ENCODE assay signal across 8 cellular contexts in genomic region chr21:44869860-44870747, GRCh38. TPM values are rescaled to one million over a fixed set of nuclear protein-coding genes. Genes with fewer than 3 reads are reported as not detected.
A peak's percentile ranks its signal among the peaks of the same experiment; 100 is the strongest.
DNase-seq lines count a peak whose midpoint lies in the region; ATAC-seq, FAIRE-seq and TF ChIP-seq lines count a peak whose summit lies in the region.

No MANE protein-coding gene starts in this region.

- H3K4me3 ChIP-seq in A549 (peak overlapping the region; percentile 86), testis (no peak overlapping the region), WERI-Rb-1 (ENCODE audit: low read depth, low read length) (no peak overlapping the region)

- H3K4me2 ChIP-seq in A549 = peak overlapping the region; percentile 99

- H3K36me3 ChIP-seq in testis (ENCODE audit: low read depth, missing control alignments) = no peaks in the 10 kb centered on the region
- peaks cover 59% of the 10 kb centered on the region for H3K36me3 ChIP-seq in WERI-Rb-1

- H3K9me3 ChIP-seq in A549 (no peaks in the 10 kb centered on the region), testis (no peaks in the 10 kb centered on the region), WERI-Rb-1 (ENCODE audit: severe bottlenecking) (no peaks in the 10 kb centered on the region)

- WGBS in A549 (ENCODE audit: missing lambda C conversion rate) = 5% methylated on average over 17 of the region's 17 CpGs
- 54 to 65% methylated on average over 17 of the region's 17 CpGs for WGBS in testis, 2 donors

- POLR2A ChIA-PET in A549 (lab: Yijun Ruan, JAX) = interaction anchor here (0.5 kb wide), 1 partner anchor 35 kb away, joined by 4 read pairs; no protein-coding TSS in a partner anchor

- peak; percentile 60 to 85 for DNase-seq in A549 (ENCODE audit: low read depth in 1 of 2, low spot score in 1 of 2)
- DNase-seq in HTR-8/SVneo (ENCODE audit: insufficient read length, low spot score) = peak; percentile 86
- peak; percentile 97 for DNase-seq in astrocyte of the hippocampus (ENCODE audit: low read depth, low spot score)
- peak; percentile 98 for DNase-seq in iris pigment epithelial cell (ENCODE audit: low read depth)
- peak; percentile 44 for DNase-seq in testis
- DNase-seq in WERI-Rb-1 = no peak
- DNase-seq in NCI-H345 treated with DMSO at 0.1 percent for 48 hours (lab: John Stamatoyannopoulos, UW; ENCODE audit: unreplicated experiment) = no peak

- H3K27ac ChIP-seq in A549 (peak overlapping the region; percentile 92 to 97), testis (peak overlapping the region; percentile 63 to 98), WERI-Rb-1 (no peak overlapping the region)

- FAIRE-seq in A549 (lab: Jason Lieb, UNC) (no peak), HTR-8/SVneo (lab: Jason Lieb, UNC) (no peak)

- TF ChIP-seq POLR2A in A549 (IDR thresholded peaks at IDR 0.05; ENCODE audit: low read length) = no peak
- no peak for TF ChIP-seq POLR2A in testis (IDR thresholded peaks at IDR 0.05)

- H3K27me3 ChIP-seq in testis (no peaks in the 10 kb centered on the region), WERI-Rb-1 (ENCODE audit: insufficient read depth, low read depth, severe bottlenecking) (no peaks in the 10 kb centered on the region)

- TF ChIP-seq EP300 in A549 (IDR thresholded peaks at IDR 0.05) = no peak

- H3K4me1 ChIP-seq in A549 (peaks cover 67% of the 10 kb centered on the region), testis (peaks cover 34% of the 10 kb centered on the region)

- ATAC-seq in A549 = peak; percentile 69 to 83
- no peak for ATAC-seq in HG03342 (IDR thresholded peaks at IDR 0.05; ENCODE audit: unreplicated experiment)

- TF ChIP-seq RAD21 in A549 (conservative IDR thresholded peaks at IDR 0.05 in 1 of 2, IDR thresholded peaks at IDR 0.05 in 1 of 2) = no peak

- intact Hi-C loops in testis (cut with DNase I; ENCODE audit: low total_unique reads) = loop anchor here (5.0 kb wide), 2 partner anchors 53 to 68 kb away; partner anchors contain the start of genes SUMO3 and UBE2G2

- CTCF ChIA-PET in A549 (lab: Yijun Ruan, JAX) = interaction anchor here (0.9 kb wide), 1 partner anchor 42 kb away, joined by 3 read pairs; no protein-coding TSS in a partner anchor

- TF ChIP-seq CTCF in A549 (IDR thresholded peaks at IDR 0.05) (no peak), testis (IDR thresholded peaks at IDR 0.05) (no peak), WERI-Rb-1 (IDR thresholded peaks at IDR 0.05; ENCODE audit: low read depth, low read length) (no peak)

TF ChIP-seq in A549, 52 proteins besides CTCF, POLR2A, EP300 and RAD21:
- TF ChIP-seq JUNB (IDR thresholded peaks at IDR 0.05) = peak; percentile 63
- no peak for TF ChIP-seq EHF (CRISPR knock-in tag; IDR thresholded peaks at IDR 0.05)
- TF ChIP-seq CEBPB (IDR thresholded peaks at IDR 0.05) = no peak
- no peak for TF ChIP-seq E2F6 (IDR thresholded peaks at IDR 0.05; ENCODE audit: borderline replicate concordance, low read depth)
- peak; percentile 83 for TF ChIP-seq GATA3 (IDR thresholded peaks at IDR 0.05; ENCODE audit: borderline replicate concordance)
- peak; percentile 43; the same call in 1 of the 2 replicates for TF ChIP-seq FOSL2 (IDR thresholded peaks at IDR 0.05)
- TF ChIP-seq FOSL2 (CRISPR knock-in tag; IDR thresholded peaks at IDR 0.05) = peak; percentile 91
- peak; percentile 35 to 58; a peak in 1 of 5 replicates for TF ChIP-seq JUN (IDR thresholded peaks at IDR 0.05)

RNA-seq across cellular contexts. Expression of gene PTTG1IP, which starts 3.4 kb away (rescaled TPM):
- polyA plus RNA-seq in A549 (2011; rRNA removed) (97.6 and 99.4 TPM in 2 replicates), A549 (2017; fragmentation: RNase III; extraction: RNeasy Plus Mini Kit Qiagen cat#74134 plus additional on column Dnase treatment) (93.2 to 103 TPM (median 98.7 TPM) in 3 replicates), testis (ENCODE audit: insufficient read depth, low read depth, low replicate concordance) (171 TPM)
- polyA plus RNA-seq in A549 (2012; cell fraction: cytosol; rRNA removed) = 49.3 and 65.6 TPM in 2 replicates
- polyA plus RNA-seq in A549 (2012; cell fraction: nucleus; rRNA removed) = 52.1 and 60.9 TPM in 2 replicates
- 51.4 and 52.1 TPM in 2 replicates for polyA minus RNA-seq in A549 (2011; rRNA and poly(A)+ RNA removed)
- 100 to 1,000 TPM; 190 to 195 TPM for total RNA-seq in testis

RNA-seq across cellular contexts. Expression of gene ITGB2, which starts 50.6 kb away (rescaled TPM):
- 0.59 and 0.62 TPM in 2 replicates for polyA plus RNA-seq in A549 (2011; rRNA removed)
- 0.27 and 0.32 TPM in 2 replicates for polyA plus RNA-seq in A549 (2012; cell fraction: cytosol; rRNA removed)
- polyA plus RNA-seq in A549 (2012; cell fraction: nucleus; rRNA removed) = 0.65 and 1.1 TPM in 2 replicates
- polyA plus RNA-seq in A549 (2017; fragmentation: RNase III; extraction: RNeasy Plus Mini Kit Qiagen cat#74134 plus additional on column Dnase treatment) = 0.34 to 0.54 TPM (median 0.46 TPM) in 3 replicates
- 0.29 and 1.1 TPM in 2 replicates for polyA minus RNA-seq in A549 (2011; rRNA and poly(A)+ RNA removed)
- 10 to 100 TPM in 1 of 2 donors, 1 to 10 TPM in 1; 5.6 to 29.5 TPM for total RNA-seq in testis
- 27.4 TPM for polyA plus RNA-seq in testis (ENCODE audit: insufficient read depth, low read depth, low replicate concordance)

RNA-seq across cellular contexts. Expression of gene SUMO3, which starts 52.2 kb away (rescaled TPM):
- polyA plus RNA-seq in A549 (2011; rRNA removed) = 77.7 and 110 TPM in 2 replicates
- 74.6 and 79.7 TPM in 2 replicates for polyA plus RNA-seq in A549 (2012; cell fraction: cytosol; rRNA removed)
- 24.9 and 31.6 TPM in 2 replicates for polyA plus RNA-seq in A549 (2012; cell fraction: nucleus; rRNA removed)
- 69.2 to 79.4 TPM (median 78.4 TPM) in 3 replicates for polyA plus RNA-seq in A549 (2017; fragmentation: RNase III; extraction: RNeasy Plus Mini Kit Qiagen cat#74134 plus additional on column Dnase treatment)
- polyA minus RNA-seq in A549 (2011; rRNA and poly(A)+ RNA removed) = 43.1 and 45.5 TPM in 2 replicates
- 10 to 100 TPM; 69.9 to 87.9 TPM for total RNA-seq in testis
- polyA plus RNA-seq in testis (ENCODE audit: insufficient read depth, low read depth, low replicate concordance) = 93.0 TPM

Comparison
In these comparisons a context has a peak if more than half of its experiments do, and no peak if none do; other contexts are left out.
1. DNase-seq: peak in A549 (2 of 2), HTR-8/SVneo (single experiment), astrocyte of the hippocampus (single experiment), iris pigment epithelial cell (single experiment) and testis (single experiment); none in WERI-Rb-1 (single experiment) and NCI-H345 treated with DMSO at 0.1 percent for 48 hours (single experiment).
2. RNA of gene ITGB2, which starts 50.6 kb away (polyA plus RNA-seq): 27.4 TPM in testis (single experiment); 0.27 to 1.1 TPM in A549; every median in the first group is over 10 times any median in the second.